In the genomic region with DNA sequence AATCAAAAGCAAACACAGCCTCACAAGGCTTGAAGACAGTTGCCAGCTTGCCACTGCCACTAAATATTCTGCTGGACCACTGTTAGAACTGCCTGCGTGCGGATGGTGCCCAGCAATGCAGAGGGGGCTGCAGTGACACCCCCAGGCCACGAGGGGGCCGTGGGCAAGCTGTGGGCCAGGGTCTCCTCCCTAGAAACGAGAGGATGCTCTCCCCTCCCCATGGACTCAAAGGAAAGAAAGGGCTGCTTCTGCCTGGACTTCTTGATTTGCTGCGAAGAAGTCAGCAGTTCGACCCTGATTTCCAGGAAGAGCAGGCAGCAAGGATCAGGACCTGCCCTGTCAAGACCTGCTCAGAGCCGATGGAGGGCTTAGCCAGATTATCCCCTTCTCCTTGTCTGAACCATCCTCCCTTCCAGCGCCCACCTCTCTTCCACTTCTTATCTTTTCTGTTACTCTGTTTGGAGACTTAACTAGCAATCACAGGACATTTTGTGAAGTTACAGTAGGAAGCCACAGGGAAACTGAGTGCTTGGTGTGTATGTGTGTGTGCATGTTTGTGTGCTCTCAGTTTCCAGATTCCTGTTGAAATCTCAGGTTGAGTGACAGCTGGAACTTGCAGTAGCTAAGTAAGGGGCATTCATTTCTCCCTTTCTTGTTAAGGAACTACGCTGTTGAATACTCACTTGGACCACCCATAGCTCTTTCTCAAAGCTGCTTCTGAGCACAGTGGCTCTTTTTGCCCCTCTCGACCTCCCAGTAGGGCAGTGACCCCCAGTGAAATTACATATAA, we compare ENCODE assay signal across 9 cellular contexts. TPM values are rescaled to one million over a fixed set of nuclear protein-coding genes. Genes with fewer than 3 reads are reported as not detected.
DNase-seq lines count a peak whose midpoint lies in the region; ATAC-seq, FAIRE-seq and TF ChIP-seq lines count a peak whose summit lies in the region.
"Had no signal": no experiment of that assay in that cellular context is flagged by ENCODE, and none has a peak within 500 bp of the region (broad histone marks: within the 10 kb centered on the region; RNA-seq: fewer than 3 reads in every experiment).

No MANE protein-coding gene starts in this region.

- H3F3A ChIP-seq in smooth muscle cell (ENCODE audit: low read depth) = peaks cover 11% of the 10 kb centered on the region

- peak; percentile 81 for TF ChIP-seq CTCF in A673 (conservative IDR thresholded peaks at IDR 0.05; ENCODE audit: low read depth, low read length)
- peak; percentile 57 for TF ChIP-seq CTCF in RWPE1 (conservative IDR thresholded peaks at IDR 0.05; ENCODE audit: low read depth)
- peak; percentile 75 to 88 (median 85) for TF ChIP-seq CTCF in ascending aorta (IDR thresholded peaks at IDR 0.05)
- peak; percentile 91 for TF ChIP-seq CTCF in smooth muscle cell (IDR thresholded peaks at IDR 0.05; ENCODE audit: borderline replicate concordance, insufficient read depth, poor library complexity, severe bottlenecking)

- H3K9ac ChIP-seq in smooth muscle cell (ENCODE audit: low read depth) = no peak overlapping the region

- no peaks in the 10 kb centered on the region for H3K79me2 ChIP-seq in smooth muscle cell (ENCODE audit: low read depth)

- no TSS peak for BruUV-seq in A673 (replicated peaks; lab: Mats Ljungman, UMichigan)

- CTCF ChIA-PET in A673 (lab: Charles Lee) = interaction anchor here (1.2 kb wide), 1 partner anchor 180 kb away, joined by 3 read pairs; no protein-coding TSS in a partner anchor
- CTCF ChIA-PET in RWPE1 (lab: Yijun Ruan, JAX) = interaction anchor here (0.6 to 1.1 kb wide), 4 partner anchors 19 to 161 kb away, joined by 3 to 7 read pairs (median 4); no protein-coding TSS in a partner anchor

- H4K20me1 ChIP-seq in smooth muscle cell (ENCODE audit: low read depth) = no peaks in the 10 kb centered on the region

- H3K9me3 ChIP-seq in A673 (ENCODE audit: low read depth, low read length, poor library complexity, severe bottlenecking) = no peaks in the 10 kb centered on the region
- no peaks in the 10 kb centered on the region for H3K9me3 ChIP-seq in ascending aorta
- H3K9me3 ChIP-seq in iPS DF 6.9 (ENCODE audit: control insufficient read depth, insufficient read depth, low read length) = no peaks in the 10 kb centered on the region
- no peaks in the 10 kb centered on the region for H3K9me3 ChIP-seq in smooth muscle cell (replicated peaks; ENCODE audit: low read depth)

- ATAC-seq in GM18858 (IDR thresholded peaks at IDR 0.05; ENCODE audit: unreplicated experiment) (no peak), GM21825 (IDR thresholded peaks at IDR 0.05; ENCODE audit: unreplicated experiment) (no peak)

- no peak overlapping the region for H2AFZ ChIP-seq in smooth muscle cell (ENCODE audit: low read depth)

- intact Hi-C loops in A673 (cut with micrococcal nuclease; ENCODE audit: unreplicated experiment) = loop anchor here (5.0 kb wide), 1 partner anchor 193 kb away; no protein-coding TSS in a partner anchor
- intact Hi-C loops in ascending aorta (cut with DNase I) = loop anchor here (2.0 to 5.0 kb wide), 2 partner anchors 126 to 378 kb away; partner anchors contain the start of gene PAFAH2

- H3K36me3 ChIP-seq in A673 (ENCODE audit: insufficient read depth, low read length, poor library complexity, severe bottlenecking) = no peaks in the 10 kb centered on the region
- no peaks in the 10 kb centered on the region for H3K36me3 ChIP-seq in ascending aorta
- no peaks in the 10 kb centered on the region for H3K36me3 ChIP-seq in iPS DF 6.9 (ENCODE audit: control insufficient read depth, insufficient read depth, low read length)
- no peaks in the 10 kb centered on the region for H3K36me3 ChIP-seq in smooth muscle cell (ENCODE audit: low read depth)

- peaks cover 12% of the 10 kb centered on the region for H3K4me1 ChIP-seq in A673 (ENCODE audit: insufficient read depth, low read length, poor library complexity, severe bottlenecking)
- peaks cover 14 to 19% of the 10 kb centered on the region in 2 donors for H3K4me1 ChIP-seq in ascending aorta
- H3K4me1 ChIP-seq in iPS DF 6.9 (ENCODE audit: control insufficient read depth, insufficient read depth, low read length) = 0 out of 2 replicates have a peak, but pooled peaks cover 2% of the 10 kb centered on the region
- peaks cover 14% of the 10 kb centered on the region for H3K4me1 ChIP-seq in smooth muscle cell (ENCODE audit: low read depth)

- no CpG with 5 or more reads among the region's 11 CpGs for WGBS in iPS DF 6.9 (ENCODE audit: insufficient coverage, insufficient read length)
- 37% methylated on average over 11 of the region's 11 CpGs for WGBS in smooth muscle cell (ENCODE audit: low lambda C conversion rate)

- DNase-seq in A673 (ENCODE audit: low spot score) (peak; percentile 55), GM19239 (ENCODE audit: insufficient read length, low spot score) (no peak), RWPE1 (ENCODE audit: low spot score) (no peak), ascending aorta (ENCODE audit: low spot score in 2 of 2) (no peak), iPS DF 6.9 (ENCODE audit: low read depth, low spot score) (peak; percentile 41), smooth muscle cell (lab: John Stamatoyannopoulos, UW; ENCODE audit: unreplicated experiment) (no peak)

- H3K27ac ChIP-seq in A673 (ENCODE audit: low read depth, low read length, poor library complexity, severe bottlenecking) (no peak overlapping the region), RWPE1 (no peak overlapping the region), ascending aorta (no peak overlapping the region), iPS DF 6.9 (ENCODE audit: low read length) (no peak overlapping the region), smooth muscle cell (ENCODE audit: low read depth) (no peak overlapping the region)

- H3K4me2 ChIP-seq in smooth muscle cell = peak overlapping the region; percentile 37

- H3K27me3 ChIP-seq in A673 (replicated peaks; ENCODE audit: insufficient read depth, low read depth, low read length, poor library complexity) = peaks cover 50% of the 10 kb centered on the region
- no peaks in the 10 kb centered on the region for H3K27me3 ChIP-seq in ascending aorta
- H3K27me3 ChIP-seq in iPS DF 6.9 (ENCODE audit: control insufficient read depth, insufficient read depth, low read length) = peaks cover 8% of the 10 kb centered on the region; the same call in 1 of the 2 replicates
- peaks cover 28% of the 10 kb centered on the region for H3K27me3 ChIP-seq in smooth muscle cell (ENCODE audit: low read depth)

- no peak overlapping the region for H3K4me3 ChIP-seq in A673 (ENCODE audit: low read depth, low read length, poor library complexity, severe bottlenecking)
- H3K4me3 ChIP-seq in ascending aorta = peak overlapping the region in 1 of 2 donors; percentile 99
- H3K4me3 ChIP-seq in iPS DF 6.9 (ENCODE audit: low read length) = no peak overlapping the region
- peak overlapping the region; percentile 49 for H3K4me3 ChIP-seq in smooth muscle cell

- POLR2A ChIA-PET in A673 (lab: Charles Lee; ENCODE audit: low non-redundant PET) (interaction anchor here (0.7 kb wide), 1 partner anchor 53 kb away, joined by 3 read pairs; no protein-coding TSS in a partner anchor), RWPE1 (lab: Yijun Ruan, JAX; ENCODE audit: low non-redundant PET) (no interaction called here)

- FAIRE-seq in GM19239 (lab: Jason Lieb, UNC) = peak; percentile 74
- FAIRE-seq: colon had no signal

RNA-seq across cellular contexts. Expression of gene MAN1C1, which starts 2.7 kb away (rescaled TPM):
- total RNA-seq in A673 (2021) = 0.21 and 0.22 TPM in 2 replicates
- total RNA-seq in ascending aorta = 14.3 TPM
- total RNA-seq in smooth muscle cell = 5.0 and 10.5 TPM in 2 replicates
- 4.2 and 4.4 TPM in 2 replicates for polyA plus RNA-seq in smooth muscle cell

Comparison
In these comparisons a context has a peak if more than half of its experiments do, and no peak if none do; other contexts are left out.
1. DNase-seq: peak in A673 (single experiment) and iPS DF 6.9 (single experiment); none in GM19239 (single experiment), RWPE1 (single experiment), ascending aorta (0 of 2) and smooth muscle cell (single experiment).
2. Peak in every context shown above with its lines, with median percentiles within 50 percentile points of each other: CTCF ChIP-seq.